Comparison of ENCODE assay signal across 8 cellular contexts in the genomic region with DNA sequence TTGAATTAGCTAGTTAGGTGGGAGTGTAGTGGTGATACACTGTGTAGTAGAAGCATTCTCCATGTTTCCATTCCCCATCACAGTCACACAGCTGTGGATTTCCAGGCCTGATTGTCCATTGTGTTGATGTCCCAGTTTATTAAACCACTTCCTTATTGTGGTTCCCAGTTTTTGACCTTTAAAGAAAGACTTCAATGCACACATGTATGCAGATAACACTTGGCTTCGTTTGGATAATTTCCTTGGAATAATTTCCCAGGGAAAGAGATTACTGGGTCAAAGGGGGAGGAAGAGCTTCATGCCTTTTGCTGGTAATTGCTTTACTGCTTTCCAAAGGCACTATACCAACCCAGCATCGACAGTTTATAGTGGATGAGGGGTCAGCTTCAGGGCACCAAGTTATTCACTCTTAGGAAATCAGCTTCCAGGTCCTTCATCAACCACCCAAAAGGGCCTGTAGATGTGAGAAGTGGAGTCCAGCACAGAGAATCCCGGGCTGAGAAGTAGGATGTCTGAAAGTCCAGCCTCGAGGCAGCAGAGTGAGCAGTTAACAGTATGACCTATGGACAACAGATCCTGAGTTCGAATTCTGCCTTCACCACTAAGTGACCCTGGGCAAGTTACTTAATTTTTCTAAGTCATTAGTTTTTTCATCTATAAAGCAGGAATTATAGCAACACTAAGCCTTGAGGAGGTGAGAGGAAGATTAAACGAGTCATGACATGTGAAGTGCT. TPM values are rescaled to one million over a fixed set of nuclear protein-coding genes. Genes with fewer than 3 reads are reported as not detected.
A peak's percentile ranks its signal among the peaks of the same experiment; 100 is the strongest.
DNase-seq lines count a peak whose midpoint lies in the region; ATAC-seq and TF ChIP-seq lines count a peak whose summit lies in the region.

No MANE protein-coding gene starts in this region.

- no peak overlapping the region for H3K4me3 ChIP-seq in GM23248
- H3K4me3 ChIP-seq in heart right ventricle, result no peak overlapping the region
- H3K4me3 ChIP-seq in skeletal muscle tissue (ENCODE audit: low read length in 3 of 3), result no peak overlapping the region

- H3K36me3 ChIP-seq in GM23248 (ENCODE audit: low read depth) (no peaks in the 10 kb centered on the region), heart right ventricle (no peaks in the 10 kb centered on the region), skeletal muscle tissue (ENCODE audit: control insufficient read depth in 3 of 3, insufficient read depth in 3 of 3, low read length in 3 of 3) (no peaks in the 10 kb centered on the region)

- TF ChIP-seq CTCF in heart right ventricle (IDR thresholded peaks at IDR 0.05), result no peak

- peaks cover 15% of the 10 kb centered on the region for H3K27me3 Mint-ChIP-seq in activated CD8-positive, alpha-beta memory T cell treated with anti-CD3 and anti-CD28 coated beads, Interleukin-2, amount 10 ng/mL, durations not matched to agents 7 days and 5 days

- H4K20me1 ChIP-seq in GM23248 (ENCODE audit: insufficient read depth), result no peaks in the 10 kb centered on the region

- CTCF ChIA-PET in activated CD8-positive, alpha-beta memory T cell treated with anti-CD3 and anti-CD28 coated beads, Interleukin-2, amount 10 ng/mL, durations not matched to agents 7 days and 5 days (lab: Charles Lee), result interaction anchor here (0.6 to 27.4 kb wide), 49 partner anchors 8 to 328 kb away, joined by 3 to 447 read pairs (median 5); a partner anchor contains a TSS
- CTCF ChIA-PET in HEK293T (lab: Yijun Ruan, JAX), result interaction anchor here (0.5 to 3.8 kb wide), 25 partner anchors 11 to 225 kb away, joined by 3 to 36 read pairs (median 4); a partner anchor contains a TSS

- H3K36me3 Mint-ChIP-seq in activated CD8-positive, alpha-beta memory T cell treated with anti-CD3 and anti-CD28 coated beads, Interleukin-2, amount 10 ng/mL, durations not matched to agents 7 days and 5 days, result no peaks in the 10 kb centered on the region

- peak overlapping the region; percentile 6 for H3K4me2 ChIP-seq in GM23248 (ENCODE audit: unreplicated experiment)

- H3K27me3 ChIP-seq in GM23248 (replicated peaks; ENCODE audit: insufficient read depth) (no peaks in the 10 kb centered on the region), heart right ventricle (no peaks in the 10 kb centered on the region), skeletal muscle tissue (ENCODE audit: control insufficient read depth in 3 of 3, insufficient read depth in 3 of 3, low read length in 3 of 3) (no peaks in the 10 kb centered on the region)

- peak overlapping the region; percentile 41 for H3K4me3 Mint-ChIP-seq in activated CD8-positive, alpha-beta memory T cell treated with anti-CD3 and anti-CD28 coated beads, Interleukin-2, amount 10 ng/mL, durations not matched to agents 7 days and 5 days

- intact Hi-C loops in heart right ventricle (cut with DNase I), result loop anchor here (1.0 to 10.0 kb wide), 21 partner anchors 28 to 230 kb away; a partner anchor contains a TSS

- H3K4me1 ChIP-seq in GM23248 (ENCODE audit: insufficient read depth) (peaks cover 46% of the 10 kb centered on the region), heart right ventricle (peaks cover 15 to 60% (median 49%) of the 10 kb centered on the region in 9 donors), skeletal muscle tissue (ENCODE audit: control insufficient read depth in 3 of 3, insufficient read depth in 3 of 3, low read length in 3 of 3) (peaks cover 33 to 37% (median 37%) of the 10 kb centered on the region in 3 donors)

- H3F3A ChIP-seq in GM23248 (ENCODE audit: insufficient read depth), result peaks cover 32% of the 10 kb centered on the region

- H3K9me2 ChIP-seq in GM23248 (ENCODE audit: insufficient read depth), result no peaks in the 10 kb centered on the region

- DNase-seq in GM23248 (no peak), heart right ventricle (no peak), NCI-H2227 treated with DMSO at 0.1 percent for 48 hours (lab: John Stamatoyannopoulos, UW) (no peak), NCI-H2081 treated with DMSO at 0.1 percent for 48 hours (lab: John Stamatoyannopoulos, UW) (no peak), HEK293T (ENCODE audit: extremely low spot score) (no peak)
- no peak for DNase-seq in activated CD8-positive, alpha-beta memory T cell treated with anti-CD3 and anti-CD28 coated beads, Interleukin-2, amount 10 ng/mL, durations not matched to agents 7 days and 5 days

- no peaks in the 10 kb centered on the region for H3K9me3 ChIP-seq in GM23248 (ENCODE audit: low read depth)
- H3K9me3 ChIP-seq in heart right ventricle, result no peaks in the 10 kb centered on the region
- no peaks in the 10 kb centered on the region for H3K9me3 ChIP-seq in skeletal muscle tissue (ENCODE audit: control insufficient read depth in 3 of 3, low read length in 3 of 3)

- H3K79me2 ChIP-seq in GM23248 (ENCODE audit: insufficient read depth), result no peaks in the 10 kb centered on the region

- peak overlapping the region; percentile 12 for H2AFZ ChIP-seq in GM23248

- peak overlapping the region; percentile 10 for H3K27ac ChIP-seq in GM23248
- H3K27ac ChIP-seq in heart right ventricle, result peak overlapping the region; percentile 12 to 85 (median 72)
- H3K27ac ChIP-seq in skeletal muscle tissue (ENCODE audit: low read depth, low read length), result peak overlapping the region; percentile 20

- H3K9ac ChIP-seq in GM23248 (peak overlapping the region; percentile 27; the same call in 1 of the 2 replicates), skeletal muscle tissue (ENCODE audit: low read depth in 1 of 3, low read length in 3 of 3) (peak overlapping the region in 1 of 3 donors; percentile 10)

- ATAC-seq in activated CD8-positive, alpha-beta memory T cell treated with anti-CD3 and anti-CD28 coated beads, Interleukin-2, amount 10 ng/mL, durations not matched to agents 7 days and 5 days, result no peak
- ATAC-seq in heart right ventricle (peak; percentile 7 to 50 (median 24)), GM18519 (IDR thresholded peaks at IDR 0.05; ENCODE audit: low FRiP score, unreplicated experiment) (no peak)

- H3K27ac Mint-ChIP-seq in activated CD8-positive, alpha-beta memory T cell treated with anti-CD3 and anti-CD28 coated beads, Interleukin-2, amount 10 ng/mL, durations not matched to agents 7 days and 5 days, result peak overlapping the region; percentile 82

- peaks cover 68% of the 10 kb centered on the region for H3K4me1 Mint-ChIP-seq in activated CD8-positive, alpha-beta memory T cell treated with anti-CD3 and anti-CD28 coated beads, Interleukin-2, amount 10 ng/mL, durations not matched to agents 7 days and 5 days

- POLR2A ChIA-PET in HEK293T (lab: Yijun Ruan, JAX), result interaction anchor here (0.6 to 3.7 kb wide), 4 partner anchors 85 to 170 kb away, joined by 3 to 17 read pairs (median 7); a partner anchor contains a TSS

- no peaks in the 10 kb centered on the region for H3K9me3 Mint-ChIP-seq in activated CD8-positive, alpha-beta memory T cell treated with anti-CD3 and anti-CD28 coated beads, Interleukin-2, amount 10 ng/mL, durations not matched to agents 7 days and 5 days (ENCODE audit: low read depth)

- WGBS in GM23248 (ENCODE audit: low coverage in 1 of 2, low lambda C conversion rate in 2 of 2, missing lambda C conversion rate in 2 of 2), 2 experiments, result 67 to 68% methylated on average over 6 of the region's 6 CpGs
- WGBS in heart right ventricle, 2 donors, result 42 to 52% methylated on average over 6 of the region's 6 CpGs

- in situ Hi-C loops in GM23248 (cut with MboI), result loop anchor here (10.0 kb wide), 1 partner anchor 168 kb away; a partner anchor contains a TSS

TF ChIP-seq in HEK293T, 16 proteins besides CTCF, POLR2A, EP300 and RAD21:
- no peak for TF ChIP-seq TARDBP (IDR thresholded peaks at IDR 0.05)
- TF ChIP-seq FOXA1 (IDR thresholded peaks at IDR 0.05), result no peak
- TF ChIP-seq HDGF (IDR thresholded peaks at IDR 0.05; ENCODE audit: borderline replicate concordance), result no peak
- TF ChIP-seq CTBP1 (IDR thresholded peaks at IDR 0.05; ENCODE audit: borderline replicate concordance), result no peak

RNA-seq across cellular contexts. Expression of a gene that starts 31.3 kb away (rescaled TPM):
- not detected in 2 replicates for total RNA-seq in GM23248 (2014; rRNA removed; shearing (Covaris generic))
- 0.20 and 0.44 TPM in 2 replicates for polyA plus RNA-seq in GM23248 (2016; fragmentation: Nextera tagmentation; extraction: Ambion mirVana)
- total RNA-seq in activated CD8-positive, alpha-beta memory T cell treated with anti-CD3 and anti-CD28 coated beads, Interleukin-2, amount 10 ng/mL, durations not matched to agents 7 days and 5 days, result 1 to 10 TPM; 4.2 to 5.8 TPM
- under 1 TPM in 1 of 10 donors, not detected in 9; 0.62 TPM for total RNA-seq in heart right ventricle
- polyA plus RNA-seq in heart right ventricle, result under 1 TPM in 1 of 2 donors, not detected in 1; 0.01 TPM
- total RNA-seq in skeletal muscle tissue, result not detected

RNA-seq across cellular contexts. Expression of a gene that starts 32.6 kb away (rescaled TPM):
- not detected in 2 replicates for total RNA-seq in GM23248 (2014; rRNA removed; shearing (Covaris generic))
- polyA plus RNA-seq in GM23248 (2016; fragmentation: Nextera tagmentation; extraction: Ambion mirVana), result 0.68 and 1.2 TPM in 2 replicates
- 10 to 100 TPM; 43.5 to 83.9 TPM for total RNA-seq in activated CD8-positive, alpha-beta memory T cell treated with anti-CD3 and anti-CD28 coated beads, Interleukin-2, amount 10 ng/mL, durations not matched to agents 7 days and 5 days
- 1 to 10 TPM in 1 of 10 donors, under 1 TPM in 3, not detected in 6; 0.10 to 1.7 (median 0.48) TPM for total RNA-seq in heart right ventricle
- polyA plus RNA-seq in heart right ventricle, result under 1 TPM in 1 of 2 donors, not detected in 1; 0.46 TPM
- total RNA-seq in skeletal muscle tissue, result 1.0 TPM

Comparison
In these comparisons a context has a peak if more than half of its experiments do, and no peak if none do; other contexts are left out.
1. H3K27ac ChIP-seq: peak in every context shown above with its lines; median percentile 72 in heart right ventricle; 20 in skeletal muscle tissue; 10 in GM23248.
2. ATAC-seq: peak in heart right ventricle (8 of 8); none in activated CD8-positive, alpha-beta memory T cell treated with anti-CD3 and anti-CD28 coated beads, Interleukin-2, amount 10 ng/mL, durations not matched to agents 7 days and 5 days (single experiment) and GM18519 (single experiment).
3. RNA of a gene that starts 32.6 kb away (total RNA-seq): 43.5 to 83.9 TPM in activated CD8-positive, alpha-beta memory T cell treated with anti-CD3 and anti-CD28 coated beads, Interleukin-2, amount 10 ng/mL, durations not matched to agents 7 days and 5 days; 1.0 TPM in skeletal muscle tissue (single experiment), 0.10 to 1.7 TPM in heart right ventricle and not detected in GM23248; every median in the first group is over 10 times any median in the second.